Comparison of ENCODE assay signal across 16 cellular contexts in genomic region chr14:85421166-85421877, GRCh38.
DNase-seq lines count a peak whose midpoint lies in the region; ATAC-seq and TF ChIP-seq lines count a peak whose summit lies in the region.
"Had no signal": no experiment of that assay in that cellular context is flagged by ENCODE, and none has a peak within 500 bp of the region (broad histone marks: within the 10 kb centered on the region; RNA-seq: fewer than 3 reads in every experiment).

No MANE protein-coding gene starts in this region.

- peak overlapping the region; percentile 75 for H2AFZ ChIP-seq in ACC112 (ENCODE audit: low read length, unreplicated experiment)

- no peak for ATAC-seq in activated CD4-positive, CD25-positive, alpha-beta regulatory T cell treated with anti-CD3 and anti-CD28 coated beads, Interleukin-2, amount 50 U/mL, for 24 hours
- no peak for ATAC-seq in HG03108 (IDR thresholded peaks at IDR 0.05; ENCODE audit: unreplicated experiment)

- H3K27ac ChIP-seq in ACC112 (ENCODE audit: low read depth, low read length) (peak overlapping the region; percentile 35; the same call in 1 of the 2 replicates), SJSA1 (no peak overlapping the region)
- H3K27ac ChIP-seq: esophagus squamous epithelium, Peyer's patch had no signal

- H3K4me1 ChIP-seq in ACC112 (ENCODE audit: control insufficient read depth, insufficient read depth, low read length, unreplicated experiment), result peaks cover 31% of the 10 kb centered on the region
- H3K4me1 ChIP-seq in SJSA1 (replicated peaks), result peaks cover 21% of the 10 kb centered on the region
- H3K4me1 ChIP-seq: BE2C, Peyer's patch had no signal

- H3K36me3 ChIP-seq in ACC112 (ENCODE audit: insufficient read depth, low read length), result no peaks in the 10 kb centered on the region
- no peaks in the 10 kb centered on the region for H3K36me3 ChIP-seq in SJSA1
- H3K36me3 ChIP-seq: BE2C, esophagus squamous epithelium, Peyer's patch had no signal

- H3K27me3 ChIP-seq in ACC112 (ENCODE audit: insufficient read depth, low read length) (no peaks in the 10 kb centered on the region), SJSA1 (replicated peaks) (no peaks in the 10 kb centered on the region)
- H3K27me3 ChIP-seq: BE2C, esophagus squamous epithelium, Peyer's patch had no signal

- H3K79me2 ChIP-seq in ACC112 (ENCODE audit: control insufficient read depth, insufficient read depth, low read length, unreplicated experiment), result no peaks in the 10 kb centered on the region

- H3K4me3 ChIP-seq in ACC112 (ENCODE audit: low read depth, low read length) (peak overlapping the region; percentile 45; the same call in 1 of the 2 replicates), SJSA1 (no peak overlapping the region), fibroblast of the aortic adventitia (ENCODE audit: low read depth, low read length) (no peak overlapping the region)
- H3K4me3 ChIP-seq: esophagus squamous epithelium, Peyer's patch had no signal

- H3K9me3 ChIP-seq in SJSA1 (replicated peaks), result no peaks in the 10 kb centered on the region
- H3K9me3 ChIP-seq: BE2C, esophagus squamous epithelium, Peyer's patch had no signal

- DNase-seq in HCEC 1CT (peak; percentile 72), SJSA1 (ENCODE audit: low read depth in 1 of 2, low spot score in 2 of 2) (peak; percentile 12 to 39), fibroblast of the aortic adventitia (ENCODE audit: low read depth) (peak; percentile 91), SKM-1 treated with dmso at 0.1 percent for 144 hours (lab: John Stamatoyannopoulos, UW; ENCODE audit: unreplicated experiment) (no peak), activated T-cell treated with anti-CD3 and anti-CD28 coated beads for 4 hours (no peak)
- DNase-seq: BE2C; DND-41; esophagus squamous epithelium; H7; NCI-H2227 treated with DMSO at 0.1 percent for 48 hours; Peyer's patch; stimulated activated CD4-positive, alpha-beta T cell treated with anti-CD3 and anti-CD28 coated beads, Interleukin-4, amount 100 ng/mL, for 4 hours; stimulated activated naive CD4-positive, alpha-beta T cell treated with Interleukin-2 at 50 U/mL for 16 hours had no signal

- no peak for TF ChIP-seq CTCF in fibroblast of the aortic adventitia (IDR thresholded peaks at IDR 0.05; ENCODE audit: insufficient read depth, low read length)

Comparison
In these comparisons a context has a peak if more than half of its experiments do, and no peak if none do; other contexts are left out.
1. DNase-seq: peak in HCEC 1CT (single experiment), SJSA1 (2 of 2) and fibroblast of the aortic adventitia (single experiment); none in SKM-1 treated with dmso at 0.1 percent for 144 hours (single experiment) and activated T-cell treated with anti-CD3 and anti-CD28 coated beads for 4 hours (single experiment).